Comparison of ENCODE assay signal across 16 cellular contexts in the genomic region with DNA sequence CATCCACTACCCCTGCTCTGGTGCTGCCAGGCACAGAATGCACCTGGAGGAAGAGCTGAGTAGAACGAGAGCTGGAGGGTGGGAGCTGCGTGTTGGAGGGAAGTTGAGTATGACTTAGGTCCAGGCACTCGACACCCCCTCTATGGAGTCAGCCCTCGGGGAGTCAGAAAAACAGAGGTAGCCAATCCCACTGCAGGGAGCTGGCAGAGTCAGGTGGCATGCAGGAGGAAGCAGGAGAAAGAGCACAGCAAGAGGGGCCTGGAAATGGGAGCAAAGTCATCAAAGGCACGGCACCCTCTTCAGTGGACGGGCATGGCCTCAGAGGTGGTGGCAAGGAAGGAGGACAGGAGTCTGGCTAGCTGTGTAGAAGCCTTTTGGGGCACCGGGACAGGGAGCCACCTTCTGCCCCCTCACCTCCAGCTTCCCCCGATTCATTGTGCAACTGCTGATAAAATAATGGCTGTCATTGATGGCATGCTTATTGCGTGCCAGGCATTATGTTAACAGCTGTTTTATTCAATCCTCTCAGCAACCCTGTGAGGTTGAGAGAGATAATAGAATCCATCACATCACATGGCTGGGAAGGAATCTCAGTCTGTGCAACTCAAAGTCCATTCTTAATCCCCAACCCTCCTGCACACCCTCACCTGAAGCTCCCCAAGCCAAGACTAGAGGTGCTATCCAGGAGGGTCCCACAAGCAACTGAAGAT. TPM values are rescaled to one million over a fixed set of nuclear protein-coding genes. Genes with fewer than 3 reads are reported as not detected.
DNase-seq lines count a peak whose midpoint lies in the region; ATAC-seq and TF ChIP-seq lines count a peak whose summit lies in the region.
"Had no signal": no experiment of that assay in that cellular context is flagged by ENCODE, and none has a peak within 500 bp of the region (broad histone marks: within the 10 kb centered on the region; RNA-seq: fewer than 3 reads in every experiment).

No MANE protein-coding gene starts in this region.

- H3K9me2 ChIP-seq in GM23248 (ENCODE audit: insufficient read depth), result no peaks in the 10 kb centered on the region
- no peaks in the 10 kb centered on the region for H3K9me2 ChIP-seq in hepatocyte (replicated peaks; ENCODE audit: insufficient read depth)

- peak overlapping the region; percentile 86; the same call in 1 of the 2 replicates for H3K27ac ChIP-seq in GM23248
- H3K27ac ChIP-seq in hepatocyte, result peak overlapping the region; percentile 74
- no peak overlapping the region for H3K27ac ChIP-seq in colonic mucosa
- H3K27ac ChIP-seq: C4-2B, HL-60, SK-N-MC, testis had no signal

- in situ Hi-C loops in GM23248 (cut with MboI), result no loop called here

- no peak for DNase-seq in GM23248
- DNase-seq in adipocyte (ENCODE audit: low read depth), result no peak
- no peak for DNase-seq in hepatocyte (ENCODE audit: low spot score)
- DNase-seq in GM03348 (ENCODE audit: low spot score), result no peak
- DNase-seq in colonic mucosa, result no peak
- no peak for DNase-seq in GM19238 (ENCODE audit: insufficient read length, low spot score)
- DNase-seq: activated CD4-positive, alpha-beta memory T cell treated with anti-CD3 and anti-CD28 coated beads for 36 hours; adrenal gland; KG1; NCI-H226; testis had no signal

- H3K79me2 ChIP-seq in GM23248 (ENCODE audit: insufficient read depth) (no peaks in the 10 kb centered on the region), hepatocyte (no peaks in the 10 kb centered on the region)

- H4K20me1 ChIP-seq in GM23248 (ENCODE audit: insufficient read depth) (no peaks in the 10 kb centered on the region), hepatocyte (ENCODE audit: insufficient read depth, poor library complexity, severe bottlenecking) (no peaks in the 10 kb centered on the region)

- WGBS in GM23248 (ENCODE audit: low coverage in 1 of 2, low lambda C conversion rate in 2 of 2, missing lambda C conversion rate in 2 of 2), 2 experiments, result 82 to 83% methylated on average over 8 to 9 of the region's 9 CpGs
- 89% methylated on average over 9 of the region's 9 CpGs for WGBS in hepatocyte (ENCODE audit: low lambda C conversion rate, missing lambda C conversion rate)

- H3K4me3 ChIP-seq in GM23248, result no peak overlapping the region
- peak overlapping the region; percentile 35 for H3K4me3 ChIP-seq in adipocyte (ENCODE audit: low read length)
- H3K4me3 ChIP-seq in hepatocyte, result no peak overlapping the region
- no peak overlapping the region for H3K4me3 ChIP-seq in skeletal muscle satellite cell (ENCODE audit: low read length)
- H3K4me3 ChIP-seq in colonic mucosa, result no peak overlapping the region
- H3K4me3 ChIP-seq: adrenal gland, SK-N-MC, testis had no signal

- intact Hi-C loops in colonic mucosa (cut with DNase I), result no loop called here

- H3K4me2 ChIP-seq in GM23248 (ENCODE audit: unreplicated experiment) (no peak overlapping the region), hepatocyte (no peak overlapping the region), skeletal muscle satellite cell (ENCODE audit: low read length) (peak overlapping the region; percentile 23)

- peaks cover 37% of the 10 kb centered on the region for H3F3A ChIP-seq in GM23248 (ENCODE audit: insufficient read depth)

- H3K36me3 ChIP-seq in GM23248 (ENCODE audit: low read depth) (no peaks in the 10 kb centered on the region), adipocyte (ENCODE audit: control insufficient read depth, insufficient read depth, low read length, severe bottlenecking) (no peaks in the 10 kb centered on the region), hepatocyte (replicated peaks; ENCODE audit: insufficient read depth, low read depth) (no peaks in the 10 kb centered on the region), skeletal muscle satellite cell (ENCODE audit: insufficient read depth, low read length) (no peaks in the 10 kb centered on the region), colonic mucosa (no peaks in the 10 kb centered on the region)
- H3K36me3 ChIP-seq: adrenal gland had no signal

- no peaks in the 10 kb centered on the region for H3K9me3 ChIP-seq in GM23248 (ENCODE audit: low read depth)
- no peaks in the 10 kb centered on the region for H3K9me3 ChIP-seq in adipocyte (ENCODE audit: control insufficient read depth, low read length)
- H3K9me3 ChIP-seq in hepatocyte (ENCODE audit: low read depth), result no peaks in the 10 kb centered on the region
- H3K9me3 ChIP-seq in skeletal muscle satellite cell (replicated peaks; ENCODE audit: low read length), result no peaks in the 10 kb centered on the region
- no peaks in the 10 kb centered on the region for H3K9me3 ChIP-seq in colonic mucosa
- H3K9me3 ChIP-seq: adrenal gland, testis had no signal

- H2AFZ ChIP-seq in GM23248 (no peak overlapping the region), hepatocyte (no peak overlapping the region)

- TF ChIP-seq CTCF in hepatocyte (IDR thresholded peaks at IDR 0.05; ENCODE audit: poor library complexity) (no peak), colonic mucosa (IDR thresholded peaks at IDR 0.05) (no peak)

- peaks cover 35% of the 10 kb centered on the region for H3K4me1 ChIP-seq in GM23248 (ENCODE audit: insufficient read depth)
- H3K4me1 ChIP-seq in adipocyte (ENCODE audit: control insufficient read depth, insufficient read depth, low read length), result peaks cover 64% of the 10 kb centered on the region
- H3K4me1 ChIP-seq in hepatocyte (ENCODE audit: insufficient read depth), result peaks cover 27% of the 10 kb centered on the region
- H3K4me1 ChIP-seq in skeletal muscle satellite cell (ENCODE audit: control insufficient read depth, insufficient read depth, low read length), result peaks cover 46% of the 10 kb centered on the region
- no peaks in the 10 kb centered on the region for H3K4me1 ChIP-seq in colonic mucosa

- H3K27me3 ChIP-seq in GM23248 (replicated peaks; ENCODE audit: insufficient read depth) (no peaks in the 10 kb centered on the region), adipocyte (replicated peaks; ENCODE audit: control insufficient read depth, insufficient read depth, low read length) (no peaks in the 10 kb centered on the region), hepatocyte (no peaks in the 10 kb centered on the region), skeletal muscle satellite cell (ENCODE audit: control insufficient read depth, insufficient read depth, low read length) (no peaks in the 10 kb centered on the region), colonic mucosa (no peaks in the 10 kb centered on the region)
- H3K27me3 ChIP-seq: adrenal gland, testis had no signal

- ATAC-seq in HG02759 (IDR thresholded peaks at IDR 0.05; ENCODE audit: unreplicated experiment), result no peak

- 0 out of 2 replicates have a peak overlapping the region, but pooled peaks have one; percentile 68 for H3K9ac ChIP-seq in GM23248
- peak overlapping the region; percentile 59 for H3K9ac ChIP-seq in adipocyte (ENCODE audit: low read length)
- H3K9ac ChIP-seq in skeletal muscle satellite cell (ENCODE audit: low read depth, low read length), result peak overlapping the region; percentile 36
- no peak overlapping the region for H3K9ac ChIP-seq in colonic mucosa (ENCODE audit: low read depth in 2 of 2, low read length in 2 of 2)

RNA-seq across cellular contexts. Expression of gene C1orf198, which starts 42.0 kb away (rescaled TPM):
- total RNA-seq in GM23248 (2014; rRNA removed; shearing (Covaris generic)), result 108 and 123 TPM in 2 replicates
- polyA plus RNA-seq in GM23248 (2016; fragmentation: Nextera tagmentation; extraction: Ambion mirVana) (76.2 and 79.5 TPM in 2 replicates), hepatocyte (41.4 and 50.1 TPM in 2 replicates)
- total RNA-seq in hepatocyte (54.1 and 56.9 TPM in 2 replicates), colonic mucosa (10 to 100 TPM; 19.1 to 24.6 TPM)
- 12.9 and 33.9 TPM in 2 replicates for total RNA-seq in skeletal muscle satellite cell (2012; rRNA removed)

Comparison
In these comparisons a context has a peak if more than half of its experiments do, and no peak if none do; other contexts are left out.
1. H3K9ac ChIP-seq: peak in GM23248 (single experiment), adipocyte (single experiment) and skeletal muscle satellite cell (single experiment); none in colonic mucosa (0 of 2).